Comparison of ENCODE assay signal across 13 cellular contexts in genomic region chr1:27598288-27598687, GRCh38. TPM values are rescaled to one million over a fixed set of nuclear protein-coding genes. Genes with fewer than 3 reads are reported as not detected.
DNase-seq lines count a peak whose midpoint lies in the region; ATAC-seq and TF ChIP-seq lines count a peak whose summit lies in the region.
"Had no signal": no experiment of that assay in that cellular context is flagged by ENCODE, and none has a peak within 500 bp of the region (broad histone marks: within the 10 kb centered on the region; RNA-seq: fewer than 3 reads in every experiment).

No MANE protein-coding gene starts in this region.

- peak; percentile 65 for DNase-seq in AG08395 (ENCODE audit: low spot score)
- peak; percentile 96 for DNase-seq in NCI-H82 (lab: John Stamatoyannopoulos, UW)
- DNase-seq in endothelial cell (ENCODE audit: low spot score) = peak; percentile 27
- no peak for DNase-seq in neuronal stem cell (ENCODE audit: low spot score)
- no peak for DNase-seq in progenitor cell of endocrine pancreas (ENCODE audit: low spot score, unreplicated experiment)
- DNase-seq in mesothelial cell of epicardium (ENCODE audit: low spot score in 2 of 2, unreplicated experiment in 2 of 2) = no peak
- no peak for DNase-seq in NK-92 (lab: John Stamatoyannopoulos, UW; ENCODE audit: unreplicated experiment)
- DNase-seq: CD4-positive, CD25-positive, alpha-beta regulatory T cell; HCEC 1CT; NCI-H2081; T-cell had no signal

- no peak overlapping the region for H3K4ac ChIP-seq in neuronal stem cell (ENCODE audit: low read length)

- peak overlapping the region; percentile 63 for H2BK12ac ChIP-seq in neuronal stem cell (ENCODE audit: low read length)

- H2BK120ac ChIP-seq in neuronal stem cell (ENCODE audit: low read depth, low read length) = peak overlapping the region; percentile 34

- H3K23ac ChIP-seq in neuronal stem cell (ENCODE audit: low read depth, low read length, poor library complexity) = peak overlapping the region; percentile 12

- peaks cover 2 to 25% of the 10 kb centered on the region in 2 donors for H3K36me3 ChIP-seq in neuronal stem cell (replicated peaks in 1 of 2; ENCODE audit: control insufficient read depth in 2 of 2, insufficient read depth in 2 of 2, low read length in 2 of 2)

- H2AFZ ChIP-seq in neuronal stem cell (ENCODE audit: low read length) = no peak overlapping the region

- peak overlapping the region; percentile 60 for H3K27ac ChIP-seq in neuronal stem cell (replicated peaks; ENCODE audit: low read length)

- peak overlapping the region; percentile 95 for H3K18ac ChIP-seq in neuronal stem cell (ENCODE audit: low read length)

- H3K4me1 Mint-ChIP-seq in endothelial cell (ENCODE audit: unreplicated experiment) = peaks cover 36% of the 10 kb centered on the region
- peaks cover 40% of the 10 kb centered on the region for H3K4me1 Mint-ChIP-seq in progenitor cell of endocrine pancreas (ENCODE audit: low read depth)
- H3K4me1 Mint-ChIP-seq in mesothelial cell of epicardium = peaks cover 4% of the 10 kb centered on the region

- no peak for ATAC-seq in HG03432 (IDR thresholded peaks at IDR 0.05; ENCODE audit: unreplicated experiment)
- ATAC-seq: T-cell had no signal

- H3K36me3 Mint-ChIP-seq in endothelial cell (ENCODE audit: low read depth, unreplicated experiment) = peaks cover 4% of the 10 kb centered on the region
- no peaks in the 10 kb centered on the region for H3K36me3 Mint-ChIP-seq in progenitor cell of endocrine pancreas (ENCODE audit: insufficient read depth)
- no peaks in the 10 kb centered on the region for H3K36me3 Mint-ChIP-seq in mesothelial cell of epicardium
- H3K36me3 Mint-ChIP-seq: CD4-positive, CD25-positive, alpha-beta regulatory T cell; T-cell had no signal

- H3K4me3 Mint-ChIP-seq in endothelial cell (ENCODE audit: unreplicated experiment) (no peak overlapping the region), progenitor cell of endocrine pancreas (ENCODE audit: low read depth) (no peak overlapping the region), mesothelial cell of epicardium (no peak overlapping the region)
- H3K4me3 Mint-ChIP-seq: T-cell had no signal

- H3K4me1 ChIP-seq in neuronal stem cell (ENCODE audit: control insufficient read depth in 2 of 2, insufficient read depth in 1 of 2, low read depth in 1 of 2, low read length in 2 of 2) = peaks cover 77 to 87% of the 10 kb centered on the region in 2 donors

- H2BK5ac ChIP-seq in neuronal stem cell (ENCODE audit: low read length) = peak overlapping the region; percentile 54

- H4K91ac ChIP-seq in neuronal stem cell (ENCODE audit: low read depth, low read length, poor library complexity) = no peak overlapping the region

- H3K79me1 ChIP-seq in neuronal stem cell (ENCODE audit: low read depth, low read length) = peaks cover 44% of the 10 kb centered on the region

- peak overlapping the region; percentile 62 for H2BK15ac ChIP-seq in neuronal stem cell (ENCODE audit: low read length)

- no CpG with 5 or more reads among the region's 3 CpGs for WGBS in neuronal stem cell (ENCODE audit: extremely low coverage in 2 of 2, insufficient read length in 2 of 2, insufficient replicate concordance in 1 of 2), 2 donors

- peak overlapping the region in 1 of 2 donors; percentile 13 for H3K4me3 ChIP-seq in neuronal stem cell (ENCODE audit: low read length in 2 of 2)

- H3K27ac Mint-ChIP-seq in endothelial cell (ENCODE audit: unreplicated experiment) (no peak overlapping the region), progenitor cell of endocrine pancreas (no peak overlapping the region), mesothelial cell of epicardium (no peak overlapping the region)

- H3K14ac ChIP-seq in neuronal stem cell (ENCODE audit: low read length) = no peak overlapping the region

- peak overlapping the region; percentile 85 for H3K9ac ChIP-seq in neuronal stem cell (ENCODE audit: low read depth, low read length, poor library complexity)

- no peak overlapping the region for H3K4me2 ChIP-seq in neuronal stem cell (ENCODE audit: insufficient read depth, low read length, poor library complexity, severe bottlenecking)

- TF ChIP-seq CTCF in endothelial cell (IDR thresholded peaks at IDR 0.05; ENCODE audit: unreplicated experiment) (no peak), progenitor cell of endocrine pancreas (IDR thresholded peaks at IDR 0.05; ENCODE audit: unreplicated experiment) (no peak), mesothelial cell of epicardium (IDR thresholded peaks at IDR 0.05; ENCODE audit: unreplicated experiment) (no peak)

- H3K9me3 Mint-ChIP-seq in endothelial cell (ENCODE audit: unreplicated experiment) (no peaks in the 10 kb centered on the region), progenitor cell of endocrine pancreas (ENCODE audit: low read depth) (no peaks in the 10 kb centered on the region), mesothelial cell of epicardium (no peaks in the 10 kb centered on the region)
- H3K9me3 Mint-ChIP-seq: activated T-helper 2 cell treated with anti-CD3 and anti-CD28 coated beads, Interferon-gamma antibody, Interleukin-2, Interleukin-4, amounts not matched to agents 10 μg/mL and 5 μg/mL and 100 μg/mL, durations not matched to agents 14 hours and 24 hours and 36 hours; T-cell had no signal

- no peaks in the 10 kb centered on the region for H3K27me3 ChIP-seq in neuronal stem cell (ENCODE audit: control insufficient read depth in 3 of 3, insufficient read depth in 3 of 3, low read depth in 1 of 3, low read length in 3 of 3)

- no peak overlapping the region for H4K8ac ChIP-seq in neuronal stem cell (ENCODE audit: low read depth, low read length)

- peaks cover 6% of the 10 kb centered on the region for H3K27me3 Mint-ChIP-seq in endothelial cell (ENCODE audit: unreplicated experiment)
- H3K27me3 Mint-ChIP-seq in progenitor cell of endocrine pancreas = no peaks in the 10 kb centered on the region
- no peaks in the 10 kb centered on the region for H3K27me3 Mint-ChIP-seq in mesothelial cell of epicardium (ENCODE audit: low read depth)
- H3K27me3 Mint-ChIP-seq: CD4-positive, CD25-positive, alpha-beta regulatory T cell; T-cell had no signal

- no peaks in the 10 kb centered on the region for H3K9me3 ChIP-seq in neuronal stem cell (replicated peaks in 1 of 2; ENCODE audit: control insufficient read depth in 2 of 2, insufficient read depth in 1 of 2, low read depth in 1 of 2, low read length in 2 of 2)

- peak overlapping the region; percentile 54 for H2AK5ac ChIP-seq in neuronal stem cell (ENCODE audit: low read depth, low read length)

RNA-seq across cellular contexts. Expression of gene AHDC1, which starts 5.7 kb away (rescaled TPM):
- total RNA-seq in endothelial cell (ENCODE audit: unreplicated experiment) (48.0 TPM), progenitor cell of endocrine pancreas (53.3 and 56.3 TPM in 2 replicates), mesothelial cell of epicardium (71.4 to 73.5 TPM (median 72.1 TPM) in 3 replicates)
- 22.9 TPM for polyA plus RNA-seq in neuronal stem cell (2013, experiment 1 of 2)
- polyA plus RNA-seq in neuronal stem cell (2013, experiment 2 of 2) = 22.9 TPM

RNA-seq across cellular contexts. Expression of gene FGR, which starts 36.7 kb away (rescaled TPM):
- total RNA-seq in endothelial cell (ENCODE audit: unreplicated experiment) (0.46 TPM), progenitor cell of endocrine pancreas (not detected in 2 replicates), mesothelial cell of epicardium (0.11 to 0.53 TPM (median 0.20 TPM) in 3 replicates)
- 0.03 TPM for polyA plus RNA-seq in neuronal stem cell (2013, experiment 1 of 2)
- 0.01 TPM for polyA plus RNA-seq in neuronal stem cell (2013, experiment 2 of 2)

Comparison
In these comparisons a context has a peak if more than half of its experiments do, and no peak if none do; other contexts are left out.
1. DNase-seq: peak in AG08395 (single experiment), NCI-H82 (single experiment) and endothelial cell (single experiment); none in neuronal stem cell (single experiment), progenitor cell of endocrine pancreas (single experiment), mesothelial cell of epicardium (0 of 2) and NK-92 (single experiment).